ENCODE assay signal across 2 cellular contexts in genomic region chr3:134366221-134366927, GRCh38.
TF ChIP-seq lines count a peak whose summit lies in the region.

No MANE protein-coding gene starts in this region.

TF ChIP-seq in H1, 55 proteins besides CTCF, POLR2A, EP300 and RAD21 (continued from another document):
- no peak for TF ChIP-seq SRF (IDR thresholded peaks at IDR 0.05; ENCODE audit: low read depth, low read length)
- no peak; the same call in 1 of the 2 replicates for TF ChIP-seq POLR2AphosphoS5 (IDR thresholded peaks at IDR 0.05; ENCODE audit: low read depth, low read length)
- TF ChIP-seq HDAC2 (IDR thresholded peaks at IDR 0.05; ENCODE audit: borderline replicate concordance in 1 of 2, low read depth in 2 of 2, low read length in 2 of 2), result no peak
- no peak for TF ChIP-seq CBX5 (IDR thresholded peaks at IDR 0.05; ENCODE audit: low read depth, low read length)
- TF ChIP-seq CTBP2 (IDR thresholded peaks at IDR 0.05; ENCODE audit: borderline replicate concordance, insufficient read depth, insufficient read length, low read length), result no peak
- TF ChIP-seq ATF3 (IDR thresholded peaks at IDR 0.05; ENCODE audit: insufficient read depth, low read depth, low read length), result no peak
- TF ChIP-seq ASH2L (IDR thresholded peaks at IDR 0.05; ENCODE audit: low read length), result no peak
- TF ChIP-seq POU5F1 (IDR thresholded peaks at IDR 0.05; ENCODE audit: low read depth, low read length), result no peak
- TF ChIP-seq TBP (IDR thresholded peaks at IDR 0.05; ENCODE audit: low read depth, low read length), result no peak
- no peak for TF ChIP-seq SP1 (IDR thresholded peaks at IDR 0.05; ENCODE audit: low read depth, low read length)
- TF ChIP-seq RNF2 (IDR thresholded peaks at IDR 0.05; ENCODE audit: borderline replicate concordance, low read depth, low read length, missing control alignments, poor library complexity, severe bottlenecking), result no peak
- no peak for TF ChIP-seq SP2 (IDR thresholded peaks at IDR 0.05; ENCODE audit: low read length)

TF ChIP-seq in GM12891, 5 proteins besides CTCF, POLR2A, EP300 and RAD21 (continued from another document):
- no peak for TF ChIP-seq POLR2AphosphoS5 (IDR thresholded peaks at IDR 0.05; ENCODE audit: low read depth, low read length)
- no peak for TF ChIP-seq TAF1 (IDR thresholded peaks at IDR 0.05; ENCODE audit: low read depth, low read length)
